9 cellular contexts compared by ENCODE assay signal in genomic region chr3:193744048-193744821, GRCh38.
DNase-seq lines count a peak whose midpoint lies in the region; ATAC-seq and FAIRE-seq lines count a peak whose summit lies in the region.
"Had no signal": no experiment of that assay in that cellular context is flagged by ENCODE, and none has a peak within 500 bp of the region (broad histone marks: within the 10 kb centered on the region; RNA-seq: fewer than 3 reads in every experiment).

No MANE protein-coding gene starts in this region.

- no peaks in the 10 kb centered on the region for H3K9me3 Mint-ChIP-seq in activated CD4-positive, alpha-beta memory T cell treated with anti-CD3 and anti-CD28 coated beads, Interleukin-2, amount 10 ng/mL, durations not matched to agents 7 days and 5 days

- no peak overlapping the region for H3K4me3 Mint-ChIP-seq in activated CD4-positive, alpha-beta memory T cell treated with anti-CD3 and anti-CD28 coated beads, Interleukin-2, amount 10 ng/mL, durations not matched to agents 7 days and 5 days

- H3K36me3 Mint-ChIP-seq in activated CD4-positive, alpha-beta memory T cell treated with anti-CD3 and anti-CD28 coated beads, Interleukin-2, amount 10 ng/mL, durations not matched to agents 7 days and 5 days (ENCODE audit: low read depth), result no peaks in the 10 kb centered on the region
- H3K36me3 Mint-ChIP-seq: CD14-positive monocyte had no signal

- no peak overlapping the region for H3K27ac Mint-ChIP-seq in activated CD4-positive, alpha-beta memory T cell treated with anti-CD3 and anti-CD28 coated beads, Interleukin-2, amount 10 ng/mL, durations not matched to agents 7 days and 5 days
- H3K27ac Mint-ChIP-seq: CD14-positive monocyte had no signal

- H3K4me1 Mint-ChIP-seq in activated CD4-positive, alpha-beta memory T cell treated with anti-CD3 and anti-CD28 coated beads, Interleukin-2, amount 10 ng/mL, durations not matched to agents 7 days and 5 days, result peaks cover 8% of the 10 kb centered on the region

- POLR2A ChIA-PET in activated CD4-positive, alpha-beta memory T cell treated with anti-CD3 and anti-CD28 coated beads, Interleukin-2, amount 10 ng/mL, durations not matched to agents 7 days and 5 days (lab: Charles Lee), result no interaction called here

- CTCF ChIA-PET in activated CD4-positive, alpha-beta memory T cell treated with anti-CD3 and anti-CD28 coated beads, Interleukin-2, amount 10 ng/mL, durations not matched to agents 7 days and 5 days (lab: Charles Lee), result no interaction called here

- in situ Hi-C loops in ACHN (cut with HindIII; ENCODE audit: low pct_ligation_motif_present, low pct_unique_long_range_greater_than_20kb, low sequenced_read_pairs), result no loop called here

- peak; percentile 98 for FAIRE-seq in islet of Langerhans (lab: Jason Lieb, UNC)

- H3K27me3 Mint-ChIP-seq in activated CD4-positive, alpha-beta memory T cell treated with anti-CD3 and anti-CD28 coated beads, Interleukin-2, amount 10 ng/mL, durations not matched to agents 7 days and 5 days, result peaks cover 35% of the 10 kb centered on the region

- DNase-seq in ACHN (peak; percentile 34), H4 (ENCODE audit: low spot score) (peak; percentile 65), NCI-H748 (lab: John Stamatoyannopoulos, UW; ENCODE audit: unreplicated experiment) (peak; percentile 75), NCI-H82 (lab: John Stamatoyannopoulos, UW) (no peak), NOMO-1 treated with dmso at 0.1 percent for 144 hours (lab: John Stamatoyannopoulos, UW; ENCODE audit: unreplicated experiment) (no peak)
- no peak for DNase-seq in activated CD4-positive, alpha-beta memory T cell treated with anti-CD3 and anti-CD28 coated beads, Interleukin-2, amount 10 ng/mL, durations not matched to agents 7 days and 5 days

- no peak for ATAC-seq in HG03469 (IDR thresholded peaks at IDR 0.05; ENCODE audit: unreplicated experiment)

Comparison
In these comparisons a context has a peak if more than half of its experiments do, and no peak if none do; other contexts are left out.
1. DNase-seq: peak in ACHN (single experiment), H4 (single experiment) and NCI-H748 (single experiment); none in activated CD4-positive, alpha-beta memory T cell treated with anti-CD3 and anti-CD28 coated beads, Interleukin-2, amount 10 ng/mL, durations not matched to agents 7 days and 5 days (single experiment), NCI-H82 (single experiment) and NOMO-1 treated with dmso at 0.1 percent for 144 hours (single experiment).